ENCODE assay signal across 9 cellular contexts in genomic region chr20:25052255-25053206, GRCh38. TPM values are rescaled to one million over a fixed set of nuclear protein-coding genes. Genes with fewer than 3 reads are reported as not detected.
DNase-seq lines count a peak whose midpoint lies in the region; ATAC-seq and TF ChIP-seq lines count a peak whose summit lies in the region.
"Had no signal": no experiment of that assay in that cellular context is flagged by ENCODE, and none has a peak within 500 bp of the region (broad histone marks: within the 10 kb centered on the region; RNA-seq: fewer than 3 reads in every experiment).

No MANE protein-coding gene starts in this region.

- H3K4me2 ChIP-seq in osteoblast (ENCODE audit: insufficient read depth, low read length) = no peak overlapping the region

- H3K36me3 Mint-ChIP-seq in CD4-positive, CD25-positive, alpha-beta regulatory T cell = peaks cover 9% of the 10 kb centered on the region

- no peak overlapping the region for H3K4me3 ChIP-seq in CD4-positive, CD25-positive, alpha-beta regulatory T cell (ENCODE audit: low read depth, low read length)
- H3K4me3 ChIP-seq in esophagus squamous epithelium (no peak overlapping the region), osteoblast (ENCODE audit: insufficient read depth, low read length) (no peak overlapping the region)

- H3K9me3 Mint-ChIP-seq in CD4-positive, CD25-positive, alpha-beta regulatory T cell = peaks cover 0 to 2% (median 0%) of the 10 kb centered on the region in 7 donors

- no peaks in the 10 kb centered on the region for H3K27me3 Mint-ChIP-seq in CD4-positive, CD25-positive, alpha-beta regulatory T cell

- peaks cover 15% of the 10 kb centered on the region for H3K36me3 ChIP-seq in CD4-positive, CD25-positive, alpha-beta regulatory T cell (ENCODE audit: control insufficient read depth, insufficient read depth, low read length)
- H3K36me3 ChIP-seq in esophagus squamous epithelium = peaks cover 0 to 6% (median 0%) of the 10 kb centered on the region in 3 donors
- H3K36me3 ChIP-seq in osteoblast (ENCODE audit: insufficient read depth, low read length) = no peaks in the 10 kb centered on the region

- intact Hi-C loops in esophagus squamous epithelium (cut with DNase I) = no loop called here

- H3K4me1 Mint-ChIP-seq in CD4-positive, CD25-positive, alpha-beta regulatory T cell = peaks cover 20 to 82% (median 57%) of the 10 kb centered on the region in 4 donors

- no peak overlapping the region for H3K27ac ChIP-seq in CD4-positive, CD25-positive, alpha-beta regulatory T cell (ENCODE audit: insufficient read depth, low read length, poor library complexity, severe bottlenecking)
- H3K27ac ChIP-seq in esophagus squamous epithelium (peak overlapping the region; percentile 54 to 96 (median 93)), osteoblast (ENCODE audit: low read depth, low read length) (no peak overlapping the region)

- H3K9me3 ChIP-seq in CD4-positive, CD25-positive, alpha-beta regulatory T cell (ENCODE audit: control insufficient read depth in 2 of 2, low read length in 2 of 2) = no peaks in the 10 kb centered on the region
- H3K9me3 ChIP-seq in esophagus squamous epithelium = no peaks in the 10 kb centered on the region
- no peaks in the 10 kb centered on the region for H3K9me3 ChIP-seq in osteoblast (ENCODE audit: low read depth, low read length)

- peak overlapping the region in 2 of 4 donors; percentile 33 to 51 for H3K4me3 Mint-ChIP-seq in CD4-positive, CD25-positive, alpha-beta regulatory T cell

- 71 to 79% methylated on average over 16 of the region's 16 CpGs for WGBS in esophagus squamous epithelium, 2 donors

- H3K4me1 ChIP-seq in CD4-positive, CD25-positive, alpha-beta regulatory T cell (ENCODE audit: control insufficient read depth, insufficient read depth, low read length, poor library complexity, severe bottlenecking) = peaks cover 37% of the 10 kb centered on the region
- peaks cover 47 to 100% (median 76%) of the 10 kb centered on the region in 3 donors for H3K4me1 ChIP-seq in esophagus squamous epithelium
- peaks cover 33% of the 10 kb centered on the region for H3K4me1 ChIP-seq in osteoblast (ENCODE audit: insufficient read depth, low read length)

- TF ChIP-seq CTCF in esophagus squamous epithelium (IDR thresholded peaks at IDR 0.05) = no peak
- TF ChIP-seq CTCF in osteoblast (IDR thresholded peaks at IDR 0.05; ENCODE audit: extremely low read depth, low read depth, low read length) = no peak

- no peak for ATAC-seq in CD4-positive, CD25-positive, alpha-beta regulatory T cell (ENCODE audit: low read depth in 2 of 2)
- ATAC-seq in HG02884 (IDR thresholded peaks at IDR 0.05; ENCODE audit: unreplicated experiment) (peak; percentile 30), HG03571 (IDR thresholded peaks at IDR 0.05; ENCODE audit: unreplicated experiment) (no peak)

- H3K27me3 ChIP-seq in CD4-positive, CD25-positive, alpha-beta regulatory T cell (ENCODE audit: control insufficient read depth, insufficient read depth, low read length) = no peaks in the 10 kb centered on the region
- no peaks in the 10 kb centered on the region for H3K27me3 ChIP-seq in esophagus squamous epithelium
- H3K27me3 ChIP-seq in osteoblast (ENCODE audit: insufficient read depth, low read length) = peaks cover 8% of the 10 kb centered on the region

- H2AFZ ChIP-seq in osteoblast (ENCODE audit: low read length) = no peak overlapping the region

- peaks cover 6% of the 10 kb centered on the region for H4K20me1 ChIP-seq in osteoblast (ENCODE audit: insufficient read depth, low read length)

- no peak for DNase-seq in CD4-positive, CD25-positive, alpha-beta regulatory T cell
- DNase-seq in esophagus squamous epithelium (lab: John Stamatoyannopoulos, UW) = no peak
- DNase-seq in osteoblast (ENCODE audit: insufficient read length, low spot score, missing footprints) = peak; percentile 85
- no peak for DNase-seq in activated CD4-positive, alpha-beta T cell treated with anti-CD3 and anti-CD28 coated beads for 1 hour
- no peak for DNase-seq in NCI-H510A treated with DMSO at 0.1 percent for 48 hours (lab: John Stamatoyannopoulos, UW)
- no peak for DNase-seq in stimulated activated CD4-positive, alpha-beta T cell treated with anti-CD3 and anti-CD28 coated beads, Interleukin-4, amount 100 ng/mL, for 24 hours

- H3K27ac Mint-ChIP-seq in CD4-positive, CD25-positive, alpha-beta regulatory T cell = peak overlapping the region; percentile 67 to 80 (median 77)

- no peaks in the 10 kb centered on the region for H3K79me2 ChIP-seq in osteoblast (ENCODE audit: insufficient read depth, low read length)

- no peak for TF ChIP-seq POLR2A in esophagus squamous epithelium (IDR thresholded peaks at IDR 0.05)

RNA-seq across cellular contexts. Expression of gene ACSS1, which starts 5.4 kb away (rescaled TPM):
- 38.7 TPM for total RNA-seq in CD4-positive, CD25-positive, alpha-beta regulatory T cell
- 10 to 100 TPM; 39.8 to 47.3 (median 40.9) TPM for polyA plus RNA-seq in CD4-positive, CD25-positive, alpha-beta regulatory T cell
- total RNA-seq in esophagus squamous epithelium = 10 to 100 TPM in 3 of 4 donors, 1 to 10 TPM in 1; 5.8 to 23.5 (median 11.1) TPM
- 1.4 and 2.1 TPM in 2 replicates for total RNA-seq in osteoblast

RNA-seq across cellular contexts. Expression of gene VSX1, which starts 29.4 kb away (rescaled TPM):
- total RNA-seq in CD4-positive, CD25-positive, alpha-beta regulatory T cell = not detected
- polyA plus RNA-seq in CD4-positive, CD25-positive, alpha-beta regulatory T cell = not detected
- total RNA-seq in esophagus squamous epithelium (not detected), osteoblast (not detected in 2 replicates)
- total RNA-seq: OCI-LY7 had no signal

RNA-seq across cellular contexts. Expression of gene APMAP, which starts 60.0 kb away (rescaled TPM):
- 28.2 TPM for total RNA-seq in CD4-positive, CD25-positive, alpha-beta regulatory T cell
- polyA plus RNA-seq in CD4-positive, CD25-positive, alpha-beta regulatory T cell = 10 to 100 TPM; 68.4 to 83.2 (median 72.4) TPM
- 10 to 100 TPM; 16.7 to 38.4 (median 25.6) TPM for total RNA-seq in esophagus squamous epithelium
- 69.2 and 70.2 TPM in 2 replicates for total RNA-seq in osteoblast

Comparison
In these comparisons a context has a peak if more than half of its experiments do, and no peak if none do; other contexts are left out.
1. H3K27ac ChIP-seq: peak in esophagus squamous epithelium (4 of 4); none in CD4-positive, CD25-positive, alpha-beta regulatory T cell (single experiment) and osteoblast (single experiment).